Comparison of ENCODE assay signal across 16 cellular contexts in the genomic region with DNA sequence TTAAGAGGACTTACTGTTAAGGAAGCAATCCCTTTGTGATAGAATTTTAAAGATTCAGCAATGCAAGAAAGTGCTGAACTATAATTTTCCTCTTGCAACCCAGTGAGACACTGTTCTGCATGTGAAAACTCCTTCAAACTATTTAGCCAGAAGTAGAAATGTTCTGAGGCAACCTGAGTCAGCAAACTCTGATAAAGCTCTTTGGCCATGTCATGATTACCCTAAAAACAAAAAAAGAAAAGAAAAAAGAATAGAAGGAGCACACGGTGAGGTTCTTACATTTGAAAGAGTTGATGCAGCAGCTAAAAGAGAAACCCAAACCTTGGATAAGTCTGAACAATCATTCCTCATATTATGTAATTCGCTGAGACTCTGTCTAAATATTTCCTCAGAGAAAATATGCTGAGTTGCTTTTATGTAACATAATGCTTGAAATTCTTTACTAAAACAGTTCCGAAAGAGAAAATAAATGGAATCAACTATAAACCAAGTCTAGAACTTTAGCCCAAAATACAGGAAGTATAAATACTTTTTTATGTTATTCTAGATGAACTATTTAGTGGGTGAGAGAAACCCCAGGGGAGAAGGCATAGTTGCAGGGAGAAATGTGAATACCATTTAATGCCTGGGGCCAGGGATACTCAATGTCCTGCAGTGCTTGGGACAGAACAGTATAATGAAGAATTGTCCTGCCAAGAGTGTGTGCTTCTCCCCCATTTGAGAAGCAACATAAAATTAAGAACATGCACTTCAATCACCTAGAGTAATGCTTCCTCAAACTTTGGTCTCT.
DNase-seq lines count a peak whose midpoint lies in the region; ATAC-seq and TF ChIP-seq lines count a peak whose summit lies in the region.
"Had no signal": no experiment of that assay in that cellular context is flagged by ENCODE, and none has a peak within 500 bp of the region (broad histone marks: within the 10 kb centered on the region; RNA-seq: fewer than 3 reads in every experiment).

No MANE protein-coding gene starts in this region.

- no peaks in the 10 kb centered on the region for H3K4me1 ChIP-seq in H9 (ENCODE audit: insufficient read depth, low read length)
- H3K4me1 ChIP-seq in neural progenitor cell = no peaks in the 10 kb centered on the region
- H3K4me1 ChIP-seq in prostate gland (replicated peaks) = no peaks in the 10 kb centered on the region
- H3K4me1 ChIP-seq: BE2C had no signal

- H3K23ac ChIP-seq in H9 (ENCODE audit: insufficient read length, low read depth, low read length) = no peak overlapping the region

- H2BK12ac ChIP-seq in H9 (ENCODE audit: insufficient read length, low read depth, low read length) = no peak overlapping the region

- no peaks in the 10 kb centered on the region for H3K9me3 Mint-ChIP-seq in H9
- H3K9me3 Mint-ChIP-seq in neural progenitor cell = no peaks in the 10 kb centered on the region
- H3K9me3 Mint-ChIP-seq: activated T-helper 1 cell treated with anti-CD3 and anti-CD28 coated beads, Interleukin-12 subunit alpha, Interleukin-12 subunit beta, Interleukin-2, Interleukin-4 antibody, amounts not matched to agents 30 ng/mL and 10 ng/mL and 1 ng/mL, durations not matched to agents 14 hours and 24 hours and 36 hours; stimulated activated naive CD8-positive, alpha-beta T cell treated with anti-CD3 and anti-CD28 coated beads, Interleukin-15, amount 100 ng/mL, for 72 hours had no signal

- no peaks in the 10 kb centered on the region for H3K79me1 ChIP-seq in H9 (ENCODE audit: insufficient read depth, low read depth, low read length, poor library complexity, severe bottlenecking)

- H2BK5ac ChIP-seq in H9 (ENCODE audit: insufficient read length, low read length) = no peak overlapping the region

- H3T11ph ChIP-seq in H9 (ENCODE audit: low read length) = no peak overlapping the region

- TF ChIP-seq POLR2A in prostate gland (IDR thresholded peaks at IDR 0.05) = no peak

- no peak overlapping the region for H3K18ac ChIP-seq in H9 (ENCODE audit: insufficient read length, low read depth, low read length)

- WGBS in H9 (ENCODE audit: extremely low coverage, insufficient read length, low lambda C conversion rate) = no CpG with 5 or more reads among the region's 3 CpGs
- WGBS in prostate gland = 66% methylated on average over 3 of the region's 3 CpGs

- H2BK15ac ChIP-seq in H9 (ENCODE audit: low read depth, low read length) = no peak overlapping the region

- H3K4me3 ChIP-seq in AG09309 (ENCODE audit: control insufficient read depth, low read depth, low read length) = no peak overlapping the region
- no peak overlapping the region for H3K4me3 ChIP-seq in neural progenitor cell
- no peak overlapping the region for H3K4me3 ChIP-seq in prostate gland
- H3K4me3 ChIP-seq: ovary had no signal

- DNase-seq in AG09309 (ENCODE audit: low read depth) (peak; percentile 10), H9 (no peak), fibroblast of peridontal ligament (ENCODE audit: extremely low read depth) (peak; percentile 74), neural progenitor cell (ENCODE audit: low spot score) (no peak), prostate gland (ENCODE audit: low spot score) (no peak), NCI-H2227 treated with DMSO at 0.1 percent for 48 hours (lab: John Stamatoyannopoulos, UW) (no peak)
- DNase-seq in effector CD8-positive, alpha-beta T cell (lab: John Stamatoyannopoulos, UW) = no peak
- DNase-seq: BE2C; DMS79 treated with DMSO at 0.1 percent for 48 hours; NCI-H2171 treated with DMSO at 0.1 percent for 48 hours; ovary; SHP77 treated with DMSO at 0.1 percent for 48 hours; stimulated activated CD4-positive, alpha-beta T cell treated with anti-CD3 and anti-CD28 coated beads, Interleukin-12 subunit alpha, Interleukin-12 subunit beta, amount 100 ng/mL, for 4 hours; stimulated activated naive CD8-positive, alpha-beta T cell treated with anti-CD3 and anti-CD28 coated beads, Interleukin-15, amount 100 ng/mL, for 72 hours had no signal

- H3K27ac ChIP-seq in H9 (ENCODE audit: insufficient read length, low read depth, low read length) (no peak overlapping the region), neural progenitor cell (peak overlapping the region; percentile 67), prostate gland (no peak overlapping the region)
- H3K27ac ChIP-seq: ovary had no signal

- no peak overlapping the region for H4K91ac ChIP-seq in H9 (ENCODE audit: insufficient read length, low read depth, low read length)

- H3K27me3 Mint-ChIP-seq in H9 (ENCODE audit: low read depth) (no peaks in the 10 kb centered on the region), neural progenitor cell (ENCODE audit: insufficient read depth, low read depth) (no peaks in the 10 kb centered on the region)
- H3K27me3 Mint-ChIP-seq: stimulated activated naive CD8-positive, alpha-beta T cell treated with anti-CD3 and anti-CD28 coated beads, Interleukin-15, amount 100 ng/mL, for 72 hours had no signal

- no peak overlapping the region for H3K9ac ChIP-seq in H9 (ENCODE audit: extremely low read depth, insufficient read length, low read length)
- no peak overlapping the region for H3K9ac ChIP-seq in neural progenitor cell

- H3K4ac ChIP-seq in H9 (ENCODE audit: low read depth, low read length) = no peak overlapping the region

- no peaks in the 10 kb centered on the region for H3K9me3 ChIP-seq in H9 (ENCODE audit: control insufficient read depth, low read depth, low read length)
- no peaks in the 10 kb centered on the region for H3K9me3 ChIP-seq in neural progenitor cell (ENCODE audit: low read depth)
- H3K9me3 ChIP-seq in prostate gland = no peaks in the 10 kb centered on the region
- H3K9me3 ChIP-seq: BE2C, ovary had no signal

- H4K5ac ChIP-seq in H9 (ENCODE audit: insufficient read length, low read depth, low read length) = no peak overlapping the region

- H4K20me1 ChIP-seq in H9 (ENCODE audit: control insufficient read depth, insufficient read depth, insufficient read length) = no peaks in the 10 kb centered on the region
- no peaks in the 10 kb centered on the region for H4K20me1 ChIP-seq in neural progenitor cell (ENCODE audit: low read depth)

- no peak for ATAC-seq in HG03196 (IDR thresholded peaks at IDR 0.05; ENCODE audit: unreplicated experiment)
- ATAC-seq: stimulated activated naive CD8-positive, alpha-beta T cell treated with anti-CD3 and anti-CD28 coated beads, Interleukin-15, amount 100 ng/mL, for 72 hours had no signal

- peaks cover 12 to 15% of the 10 kb centered on the region in 2 experiments for H3K4me1 Mint-ChIP-seq in H9
- H3K4me1 Mint-ChIP-seq in neural progenitor cell = peaks cover 5% of the 10 kb centered on the region
- H3K4me1 Mint-ChIP-seq: stimulated activated naive CD8-positive, alpha-beta T cell treated with anti-CD3 and anti-CD28 coated beads, Interleukin-15, amount 100 ng/mL, for 72 hours had no signal

- H3K4me2 ChIP-seq in H9 (ENCODE audit: insufficient read depth, insufficient read length, low read length) = no peak overlapping the region
- no peak overlapping the region for H3K4me2 ChIP-seq in neural progenitor cell

- no peak overlapping the region for H3K14ac ChIP-seq in H9 (ENCODE audit: insufficient read depth, low read length)

- TF ChIP-seq CTCF in AG09309 (IDR thresholded peaks at IDR 0.05; ENCODE audit: control insufficient read depth, insufficient read depth, low read depth, low read length, missing control alignments) (no peak), H9 (conservative IDR thresholded peaks at IDR 0.05) (no peak), neural progenitor cell (IDR thresholded peaks at IDR 0.05) (no peak), prostate gland (IDR thresholded peaks at IDR 0.05) (no peak)

- peak overlapping the region in 2 of 3 experiments; percentile 24 to 83; a peak in 4 of 7 replicates for H3K27ac Mint-ChIP-seq in H9
- H3K27ac Mint-ChIP-seq in neural progenitor cell = no peak overlapping the region
- H3K27ac Mint-ChIP-seq: activated T-helper 1 cell treated with anti-CD3 and anti-CD28 coated beads, Interleukin-12 subunit alpha, Interleukin-12 subunit beta, Interleukin-2, Interleukin-4 antibody, amounts not matched to agents 30 ng/mL and 10 ng/mL and 1 ng/mL, durations not matched to agents 14 hours and 24 hours and 36 hours had no signal

- H2BK120ac ChIP-seq in H9 (ENCODE audit: low read depth, low read length, poor library complexity, severe bottlenecking) = no peak overlapping the region

- no peak overlapping the region for H4K8ac ChIP-seq in H9 (replicated peaks; ENCODE audit: insufficient read length, low read depth, low read length)

- intact Hi-C loops in prostate gland (cut with DNase I) = no loop called here

- no peaks in the 10 kb centered on the region for H3K79me2 ChIP-seq in H9 (ENCODE audit: insufficient read depth, low read length)
- no peaks in the 10 kb centered on the region for H3K79me2 ChIP-seq in neural progenitor cell (ENCODE audit: low read depth)

- peaks cover 4% of the 10 kb centered on the region for H3K36me3 ChIP-seq in neural progenitor cell
- H3K36me3 ChIP-seq in prostate gland = peaks cover 0 to 1% of the 10 kb centered on the region in 2 donors
- H3K36me3 ChIP-seq: ovary had no signal

- H2BK20ac ChIP-seq in H9 (ENCODE audit: low read depth, low read length, poor library complexity, severe bottlenecking) = no peak overlapping the region

- no peaks in the 10 kb centered on the region for H3K27me3 ChIP-seq in H9 (ENCODE audit: insufficient read depth, low read length)
- no peaks in the 10 kb centered on the region for H3K27me3 ChIP-seq in neural progenitor cell
- H3K27me3 ChIP-seq in prostate gland (replicated peaks; ENCODE audit: insufficient read depth) = no peaks in the 10 kb centered on the region
- H3K27me3 ChIP-seq: BE2C, ovary had no signal

- no peaks in the 10 kb centered on the region for H3K23me2 ChIP-seq in H9 (ENCODE audit: insufficient read length, low read depth, low read length, poor library complexity, severe bottlenecking)

- no peak overlapping the region for H2AK5ac ChIP-seq in H9 (ENCODE audit: insufficient read length, low read length)

- H3K56ac ChIP-seq in H9 (ENCODE audit: insufficient read length, low read depth, low read length) = no peak overlapping the region

- H3K4me3 Mint-ChIP-seq in H9 = no peak overlapping the region
- H3K4me3 Mint-ChIP-seq in neural progenitor cell = no peak overlapping the region
- H3K4me3 Mint-ChIP-seq: activated T-helper 1 cell treated with anti-CD3 and anti-CD28 coated beads, Interleukin-12 subunit alpha, Interleukin-12 subunit beta, Interleukin-2, Interleukin-4 antibody, amounts not matched to agents 30 ng/mL and 10 ng/mL and 1 ng/mL, durations not matched to agents 14 hours and 24 hours and 36 hours; stimulated activated naive CD8-positive, alpha-beta T cell treated with anti-CD3 and anti-CD28 coated beads, Interleukin-15, amount 100 ng/mL, for 72 hours had no signal

- H3K36me3 Mint-ChIP-seq in H9 (ENCODE audit: insufficient read depth in 1 of 3, low read depth in 3 of 3) (peaks cover 3 to 37% (median 4%) of the 10 kb centered on the region in 3 experiments; a peak in 4 of 7 replicates), neural progenitor cell (peaks cover 10% of the 10 kb centered on the region)

- H3F3A ChIP-seq in neural progenitor cell (ENCODE audit: low read depth) = no peaks in the 10 kb centered on the region

- no peak overlapping the region for H2AFZ ChIP-seq in H9 (ENCODE audit: low read length)
- no peak overlapping the region for H2AFZ ChIP-seq in neural progenitor cell (replicated peaks)

Comparison
In these comparisons a context has a peak if more than half of its experiments do, and no peak if none do; other contexts are left out.
1. DNase-seq: peak in AG09309 (single experiment) and fibroblast of peridontal ligament (single experiment); none in H9 (single experiment), neural progenitor cell (single experiment), effector CD8-positive, alpha-beta T cell (single experiment), prostate gland (single experiment) and NCI-H2227 treated with DMSO at 0.1 percent for 48 hours (single experiment).